Comparison of ENCODE assay signal across 8 cellular contexts in genomic region chr15:69462493-69463181, GRCh38. TPM values are rescaled to one million over a fixed set of nuclear protein-coding genes. Genes with fewer than 3 reads are reported as not detected.
DNase-seq lines count a peak whose midpoint lies in the region; ATAC-seq and TF ChIP-seq lines count a peak whose summit lies in the region.

No MANE protein-coding gene starts in this region.

- peak overlapping the region; percentile 88 to 94 for H3K9ac ChIP-seq in liver (ENCODE audit: low read depth in 1 of 2, low read length in 2 of 2)

- peak overlapping the region; percentile 91 to 97 (median 94) for H3K4me3 Mint-ChIP-seq in CD4-positive, CD25-positive, alpha-beta regulatory T cell

- H3K36me3 ChIP-seq in CD4-positive, CD25-positive, alpha-beta regulatory T cell (ENCODE audit: control insufficient read depth, insufficient read depth, low read length) = peaks cover 2% of the 10 kb centered on the region
- H3K36me3 ChIP-seq in liver (ENCODE audit: control insufficient read depth in 4 of 4, insufficient read depth in 3 of 4, low read depth in 1 of 4, low read length in 3 of 4) = no peaks in the 10 kb centered on the region

- peak overlapping the region; percentile 91 to 97 (median 95) for H3K27ac Mint-ChIP-seq in CD4-positive, CD25-positive, alpha-beta regulatory T cell

- peaks cover 4 to 56% (median 28%) of the 10 kb centered on the region in 4 donors for H3K4me1 Mint-ChIP-seq in CD4-positive, CD25-positive, alpha-beta regulatory T cell

- peak; percentile 87 to 94 (median 88) for DNase-seq in CD4-positive, CD25-positive, alpha-beta regulatory T cell
- DNase-seq in NCI-H774 (lab: John Stamatoyannopoulos, UW) (peak; percentile 94), dorsolateral prefrontal cortex (peak; percentile 90 to 97 (median 94))
- DNase-seq in activated CD4-positive, alpha-beta T cell treated with anti-CD3 and anti-CD28 coated beads, Interleukin-2, amount 50 U/mL, for 48 hours = peak; percentile 93 to 95
- DNase-seq in stimulated activated CD4-positive, alpha-beta T cell treated with anti-CD3 and anti-CD28 coated beads, Interleukin-4, amount 100 ng/mL, for 1 hour = peak; percentile 91

- H3K36me3 Mint-ChIP-seq in CD4-positive, CD25-positive, alpha-beta regulatory T cell = peaks cover 3% of the 10 kb centered on the region

- no peaks in the 10 kb centered on the region for H3K27me3 Mint-ChIP-seq in CD4-positive, CD25-positive, alpha-beta regulatory T cell

- ATAC-seq in CD4-positive, CD25-positive, alpha-beta regulatory T cell (ENCODE audit: low read depth in 2 of 2) = peak; percentile 95 to 98
- ATAC-seq in GM19395 (IDR thresholded peaks at IDR 0.05; ENCODE audit: unreplicated experiment) (peak; percentile 94), HG03571 (IDR thresholded peaks at IDR 0.05; ENCODE audit: unreplicated experiment) (peak; percentile 93)

- H3K9me3 ChIP-seq in CD4-positive, CD25-positive, alpha-beta regulatory T cell (ENCODE audit: control insufficient read depth in 2 of 2, low read length in 2 of 2) = no peaks in the 10 kb centered on the region
- no peaks in the 10 kb centered on the region for H3K9me3 ChIP-seq in liver (ENCODE audit: control insufficient read depth in 4 of 4, low read length in 3 of 4)

- intact Hi-C loops in dorsolateral prefrontal cortex (cut with DNase I) = loop anchor here in 1 of 2 donors (1.0 kb wide), 1 partner anchor 9 kb away; no protein-coding TSS in a partner anchor

- H3K4me3 ChIP-seq in CD4-positive, CD25-positive, alpha-beta regulatory T cell (ENCODE audit: low read depth, low read length) = peak overlapping the region; percentile 86
- H3K4me3 ChIP-seq in dorsolateral prefrontal cortex (peak overlapping the region; percentile 39 to 79 (median 67)), liver (ENCODE audit: low read depth in 1 of 3, low read length in 3 of 3) (peak overlapping the region; percentile 51 to 71 (median 57))

- WGBS in liver = 2% methylated on average over 46 of the region's 46 CpGs

- peak; percentile 71 to 96 (median 89) for TF ChIP-seq CTCF in dorsolateral prefrontal cortex (IDR thresholded peaks at IDR 0.05 in 54 of 56, conservative IDR thresholded peaks at IDR 0.05 in 2 of 56; ENCODE audit: low read depth in 1 of 56, partially characterized antibody in 56 of 56)
- TF ChIP-seq CTCF in liver (IDR thresholded peaks at IDR 0.05; ENCODE audit: low read depth, low read length, missing input control) = peak; percentile 91

- peak overlapping the region; percentile 73 for H3K27ac ChIP-seq in CD4-positive, CD25-positive, alpha-beta regulatory T cell (ENCODE audit: insufficient read depth, low read length, poor library complexity, severe bottlenecking)
- H3K27ac ChIP-seq in dorsolateral prefrontal cortex = peak overlapping the region; percentile 38 to 98 (median 91)
- peak overlapping the region; percentile 87 to 89 for H3K27ac ChIP-seq in liver (ENCODE audit: low read depth in 1 of 2, low read length in 2 of 2)

- H3K4me1 ChIP-seq in CD4-positive, CD25-positive, alpha-beta regulatory T cell (ENCODE audit: control insufficient read depth, insufficient read depth, low read length, poor library complexity, severe bottlenecking) = peaks cover 34% of the 10 kb centered on the region
- peaks cover 0 to 18% (median 6%) of the 10 kb centered on the region in 4 donors for H3K4me1 ChIP-seq in liver (ENCODE audit: control insufficient read depth in 4 of 4, insufficient read depth in 4 of 4, low read length in 3 of 4)

- H3K27me3 ChIP-seq in CD4-positive, CD25-positive, alpha-beta regulatory T cell (ENCODE audit: control insufficient read depth, insufficient read depth, low read length) = no peaks in the 10 kb centered on the region
- no peaks in the 10 kb centered on the region for H3K27me3 ChIP-seq in dorsolateral prefrontal cortex
- H3K27me3 ChIP-seq in liver (ENCODE audit: control insufficient read depth in 4 of 4, insufficient read depth in 4 of 4, low read length in 3 of 4) = no peaks in the 10 kb centered on the region

- peak; percentile 31 to 38 for TF ChIP-seq RAD21 in liver (IDR thresholded peaks at IDR 0.05)

- no peaks in the 10 kb centered on the region for H3K9me3 Mint-ChIP-seq in CD4-positive, CD25-positive, alpha-beta regulatory T cell

TF ChIP-seq in liver, 16 proteins besides CTCF, POLR2A, EP300 and RAD21:
- TF ChIP-seq ZBTB33 (IDR thresholded peaks at IDR 0.05) (peak; percentile 36), TAF1 (conservative IDR thresholded peaks at IDR 0.05) (peak; percentile 88), JUND (IDR thresholded peaks at IDR 0.05) (peak in 1 of 2 donors; percentile 32), EGR1 (IDR thresholded peaks at IDR 0.05; ENCODE audit: low read depth in 2 of 2) (no peak), YY1 (IDR thresholded peaks at IDR 0.05) (peak; percentile 79), GABPA (IDR thresholded peaks at IDR 0.05 in 1 of 2, conservative IDR thresholded peaks at IDR 0.05 in 1 of 2) (peak in 1 of 2 donors; percentile 34), RXRA (IDR thresholded peaks at IDR 0.05) (peak; percentile 86 to 90), MAX (IDR thresholded peaks at IDR 0.05) (no peak), FOXA2 (IDR thresholded peaks at IDR 0.05) (peak; percentile 5), HNF4A (conservative IDR thresholded peaks at IDR 0.05) (peak; percentile 16 to 21), ATF3 (IDR thresholded peaks at IDR 0.05) (no peak), FOXA1 (IDR thresholded peaks at IDR 0.05) (no peak), HNF4G (IDR thresholded peaks at IDR 0.05) (peak; percentile 5), SP1 (IDR thresholded peaks at IDR 0.05) (peak; percentile 88), REST (IDR thresholded peaks at IDR 0.05) (peak; percentile 87), NR2F2 (IDR thresholded peaks at IDR 0.05) (no peak)

RNA-seq across cellular contexts. Expression of gene RPLP1, which starts 10.0 kb away (rescaled TPM):
- total RNA-seq in CD4-positive, CD25-positive, alpha-beta regulatory T cell = 1,439 TPM
- 1,000 to 10,000 TPM; 1,970 to 2,778 (median 2,296) TPM for polyA plus RNA-seq in CD4-positive, CD25-positive, alpha-beta regulatory T cell
- total RNA-seq in dorsolateral prefrontal cortex (100 to 1,000 TPM; 273 to 656 (median 397) TPM), liver (10 to 100 TPM; 45.2 to 69.6 TPM)
- polyA plus RNA-seq in liver = 100 to 1,000 TPM; 568 to 765 TPM

RNA-seq across cellular contexts. Expression of gene KIF23, which starts 48.5 kb away (rescaled TPM):
- total RNA-seq in CD4-positive, CD25-positive, alpha-beta regulatory T cell = 3.8 TPM
- polyA plus RNA-seq in CD4-positive, CD25-positive, alpha-beta regulatory T cell = 1 to 10 TPM in 3 of 4 donors, under 1 TPM in 1; 0.74 to 1.3 (median 1.1) TPM
- 1 to 10 TPM in 60 of 120 experiments, under 1 TPM in 58, not detected in 2; 0.22 to 3.1 (median 1.0) TPM for total RNA-seq in dorsolateral prefrontal cortex
- 10 to 100 TPM in 1 of 2 donors, under 1 TPM in 1; 0.25 to 32.8 TPM for total RNA-seq in liver
- 1 to 10 TPM in 1 of 2 donors, under 1 TPM in 1; 0.88 to 1.2 TPM for polyA plus RNA-seq in liver

Comparison
In these comparisons a context has a peak if more than half of its experiments do, and no peak if none do; other contexts are left out.
1. Peak in every context shown above with its lines: DNase-seq, ATAC-seq, H3K4me3 ChIP-seq and H3K27ac ChIP-seq.